In genomic region chr1:75616436-75617433, GRCh38 we compare ENCODE assay signal across 1 cellular context.
TF ChIP-seq lines count a peak whose summit lies in the region.

No MANE protein-coding gene starts in this region.

TF ChIP-seq in HepG2, 621 proteins besides CTCF, POLR2A, EP300 and RAD21 (continued from another document):
- TF ChIP-seq REST (IDR thresholded peaks at IDR 0.05; ENCODE audit: borderline replicate concordance in 1 of 2, low read depth in 1 of 2, low read length in 2 of 2) = peak in 1 of 2 experiments; percentile 84; a peak in 2 of 4 replicates
- no peak for TF ChIP-seq RCOR2 (CRISPR knock-in tag; IDR thresholded peaks at IDR 0.05)
- peak; percentile 73; the same call in 1 of the 2 replicates for TF ChIP-seq ZNF263 (CRISPR knock-in tag; IDR thresholded peaks at IDR 0.05)
- TF ChIP-seq KDM2A (CRISPR knock-in tag; IDR thresholded peaks at IDR 0.05; ENCODE audit: borderline replicate concordance, low read depth) = peak; percentile 36
- TF ChIP-seq SCMH1 (CRISPR knock-in tag; IDR thresholded peaks at IDR 0.05; ENCODE audit: borderline replicate concordance) = no peak
